Comparison of ENCODE assay signal across 8 cellular contexts in the genomic region with DNA sequence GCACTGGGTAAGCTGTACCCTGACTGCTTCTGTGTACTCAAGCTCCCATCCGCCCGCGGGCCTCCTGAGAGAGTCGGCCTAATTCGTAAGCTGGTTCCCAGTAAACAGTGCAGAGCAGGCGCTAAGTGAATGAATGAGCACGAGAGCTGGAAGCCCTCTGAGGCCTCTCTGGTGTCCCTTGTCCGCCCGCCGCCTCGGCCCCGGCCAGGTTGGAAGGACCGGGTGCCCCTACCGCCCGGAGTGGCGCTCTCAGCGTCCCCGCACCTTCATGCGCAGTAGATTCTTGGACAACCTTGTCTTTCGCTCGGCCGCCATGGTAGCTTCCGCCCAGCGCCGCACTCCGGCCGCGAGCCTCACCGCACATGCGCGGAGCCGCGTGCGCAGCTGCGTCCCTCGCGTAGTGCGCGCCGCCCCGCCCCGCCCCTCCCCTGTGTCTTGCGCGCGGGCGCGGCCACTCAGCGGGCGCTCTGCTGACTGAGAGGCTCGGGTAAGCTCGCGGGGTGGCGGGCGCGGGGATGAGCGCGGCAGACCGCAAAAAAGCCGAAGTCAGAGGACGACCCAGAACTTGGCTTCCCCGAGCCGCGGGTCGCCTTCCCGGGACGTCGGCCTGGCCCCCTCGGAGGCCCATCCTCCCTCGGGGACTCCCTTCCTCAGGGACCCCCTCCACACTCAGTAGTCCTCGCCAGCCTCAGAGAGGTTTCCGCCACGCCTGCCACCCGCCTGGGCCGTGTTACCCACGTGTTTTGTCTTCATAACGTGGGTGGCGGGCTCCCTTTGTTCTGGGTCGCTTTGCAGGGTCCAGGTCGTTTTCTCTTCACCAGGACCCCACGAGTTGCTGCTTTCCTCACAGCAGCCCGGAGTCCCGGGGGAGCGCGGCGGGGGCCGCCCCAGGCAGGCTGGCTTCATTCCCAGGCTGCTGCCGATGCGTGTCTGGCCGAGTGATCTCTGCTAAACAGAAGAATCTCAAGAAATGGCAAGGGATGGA. TPM values are rescaled to one million over a fixed set of nuclear protein-coding genes. Genes with fewer than 3 reads are reported as not detected.
A peak's percentile ranks its signal among the peaks of the same experiment; 100 is the strongest.
DNase-seq lines count a peak whose midpoint lies in the region; ATAC-seq and TF ChIP-seq lines count a peak whose summit lies in the region.

MPHOSPH6 (minus strand) TSS at position 364 of the 985 bp plus-strand sequence; CDS start at position 315, 49 bp downstream.

- peaks cover 25% of the 10 kb centered on the region for H3K27me3 Mint-ChIP-seq in activated CD4-positive, alpha-beta T cell treated with anti-CD3 and anti-CD28 coated beads for 36 hours

- intact Hi-C loops in activated CD4-positive, alpha-beta T cell treated with anti-CD3 and anti-CD28 coated beads for 36 hours (cut with DNase I, micrococcal nuclease): loop anchor here (1.0 to 10.0 kb wide), 8 partner anchors 17 to 855 kb away; partner anchors contain the start of genes GAN (in 1 of the 2) and SDR42E1 (in 1 of the 2)

- peak within 1 kb of the TSS; percentile 76 for H3K4me3 ChIP-seq in choroid plexus epithelial cell (ENCODE audit: low read depth, low read length)

- peak within 1 kb of the TSS; percentile 97 for H3K27ac Mint-ChIP-seq in activated CD4-positive, alpha-beta T cell treated with anti-CD3 and anti-CD28 coated beads for 36 hours

- peaks cover 1% of the 10 kb centered on the region for H3K9me3 Mint-ChIP-seq in activated CD4-positive, alpha-beta T cell treated with anti-CD3 and anti-CD28 coated beads for 36 hours (ENCODE audit: low read depth)

- no peak for TF ChIP-seq CTCF in AG09319 (IDR thresholded peaks at IDR 0.05; ENCODE audit: low read depth, low read length)
- TF ChIP-seq CTCF in choroid plexus epithelial cell (conservative IDR thresholded peaks at IDR 0.05; ENCODE audit: low read depth, low read length): no peak

- POLR2A ChIA-PET in activated CD4-positive, alpha-beta T cell treated with anti-CD3 and anti-CD28 coated beads for 36 hours (lab: Charles Lee): interaction anchor here (0.6 to 1.2 kb wide), 2 partner anchors 22 to 484 kb away, joined by 3 to 4 read pairs; no protein-coding TSS in a partner anchor

- H3K4me1 Mint-ChIP-seq in activated CD4-positive, alpha-beta T cell treated with anti-CD3 and anti-CD28 coated beads for 36 hours: peaks cover 31% of the 10 kb centered on the region

- peaks cover 34% of the 10 kb centered on the region for H3K36me3 Mint-ChIP-seq in activated CD4-positive, alpha-beta T cell treated with anti-CD3 and anti-CD28 coated beads for 36 hours (ENCODE audit: low read depth)

- H3K4me3 Mint-ChIP-seq in activated CD4-positive, alpha-beta T cell treated with anti-CD3 and anti-CD28 coated beads for 36 hours: peak within 1 kb of the TSS; percentile 96

- peak; percentile 94 for ATAC-seq in GM19023 (IDR thresholded peaks at IDR 0.05; ENCODE audit: unreplicated experiment)
- ATAC-seq in HG03196 (IDR thresholded peaks at IDR 0.05; ENCODE audit: unreplicated experiment): peak; percentile 92
- ATAC-seq in activated CD4-positive, alpha-beta T cell treated with anti-CD3 and anti-CD28 coated beads for 36 hours: peak; percentile 94

- DNase-seq in AG09319 (ENCODE audit: extremely low read depth, low read depth): peak; percentile 78
- DNase-seq in NCI-H460 (ENCODE audit: extremely low read depth, low read depth): peak; percentile 79
- peak; percentile 95 for DNase-seq in activated CD4-positive, alpha-beta T cell treated with anti-CD3 and anti-CD28 coated beads for 36 hours
- DNase-seq in choroid plexus epithelial cell (ENCODE audit: low read depth): peak; percentile 93
- DNase-seq in kidney tubule cell (ENCODE audit: low spot score): peak; percentile 92
- peak; percentile 76 to 79 for DNase-seq in stimulated activated CD4-positive, alpha-beta T cell treated with anti-CD3 and anti-CD28 coated beads, Interleukin-1b, Interleukin-23, amount 100 ng/mL, for 1 hour (ENCODE audit: low read depth in 2 of 2)

- CTCF ChIA-PET in activated CD4-positive, alpha-beta T cell treated with anti-CD3 and anti-CD28 coated beads for 36 hours (lab: Charles Lee): interaction anchor here (0.8 to 2.4 kb wide), 6 partner anchors 11 to 484 kb away, joined by 3 to 11 read pairs (median 6); no protein-coding TSS in a partner anchor

RNA-seq across cellular contexts. Expression of gene MPHOSPH6, which starts in this region (rescaled TPM):
- 30.0 and 39.3 TPM in 2 replicates for total RNA-seq in NCI-H460 (2014; rRNA removed; shearing (Covaris generic))
- polyA plus RNA-seq in NCI-H460 (2014; cell fraction: nucleus; rRNA removed): 33.1 and 34.5 TPM in 2 replicates
- total RNA-seq in activated CD4-positive, alpha-beta T cell treated with anti-CD3 and anti-CD28 coated beads for 36 hours: 10 to 100 TPM; 48.0 to 48.7 TPM

Comparison
In these comparisons a context has a peak if more than half of its experiments do, and no peak if none do; other contexts are left out.
1. Peak in every context shown above with its lines: DNase-seq, ATAC-seq and H3K4me3 ChIP-seq.